In genomic region chr19:55632463-55632834, GRCh38 we compare ENCODE assay signal across 8 cellular contexts. TPM values are rescaled to one million over a fixed set of nuclear protein-coding genes. Genes with fewer than 3 reads are reported as not detected.
DNase-seq lines count a peak whose midpoint lies in the region; ATAC-seq and FAIRE-seq lines count a peak whose summit lies in the region.

No MANE protein-coding gene starts in this region.

- H3K79me2 ChIP-seq in mesendoderm (ENCODE audit: control insufficient read depth, insufficient read depth, low read length): peaks cover 14% of the 10 kb centered on the region

- peak; percentile 42 for ATAC-seq in activated CD8-positive, alpha-beta T cell treated with anti-CD3 and anti-CD28 coated beads, Interleukin-2, amount 10 ng/mL, durations not matched to agents 7 days and 5 days
- no peak for ATAC-seq in HG03280 (IDR thresholded peaks at IDR 0.05; ENCODE audit: unreplicated experiment)

- no peak overlapping the region for H3K27ac ChIP-seq in mesendoderm (ENCODE audit: low read depth, low read length)

- no peaks in the 10 kb centered on the region for H3K9me3 Mint-ChIP-seq in activated CD8-positive, alpha-beta T cell treated with anti-CD3 and anti-CD28 coated beads, Interleukin-2, amount 10 ng/mL, durations not matched to agents 7 days and 5 days (ENCODE audit: insufficient read depth)

- no peak overlapping the region for H3K23ac ChIP-seq in mesendoderm (ENCODE audit: low read length)

- H3K79me1 ChIP-seq in mesendoderm (ENCODE audit: low read length): peaks cover 15% of the 10 kb centered on the region

- peak overlapping the region; percentile 65 for H3K56ac ChIP-seq in mesendoderm (ENCODE audit: low read length)

- peaks cover 53% of the 10 kb centered on the region for H3K4me1 Mint-ChIP-seq in activated CD8-positive, alpha-beta T cell treated with anti-CD3 and anti-CD28 coated beads, Interleukin-2, amount 10 ng/mL, durations not matched to agents 7 days and 5 days (ENCODE audit: low read depth)

- H3K27me3 ChIP-seq in mesendoderm (ENCODE audit: insufficient read depth, low read length, poor library complexity): no peaks in the 10 kb centered on the region

- no peak for FAIRE-seq in HTR-8/SVneo (lab: Jason Lieb, UNC)

- no peaks in the 10 kb centered on the region for H3K36me3 ChIP-seq in mesendoderm (ENCODE audit: control insufficient read depth, insufficient read depth, low read length)

- H3K4me2 ChIP-seq in mesendoderm (ENCODE audit: low read length): no peak overlapping the region

- no peak overlapping the region for H2BK15ac ChIP-seq in mesendoderm (replicated peaks; ENCODE audit: low read depth)

- H3K4me3 Mint-ChIP-seq in activated CD8-positive, alpha-beta T cell treated with anti-CD3 and anti-CD28 coated beads, Interleukin-2, amount 10 ng/mL, durations not matched to agents 7 days and 5 days: no peak overlapping the region

- H3K9ac ChIP-seq in mesendoderm (ENCODE audit: low read length): no peak overlapping the region

- peaks cover 6% of the 10 kb centered on the region for H3K4me1 ChIP-seq in mesendoderm (ENCODE audit: control insufficient read depth, low read depth, low read length)

- no peak overlapping the region for H4K8ac ChIP-seq in mesendoderm (ENCODE audit: low read depth, low read length)

- no peak overlapping the region for H2AK5ac ChIP-seq in mesendoderm (ENCODE audit: low read length)

- H3K27ac Mint-ChIP-seq in activated CD8-positive, alpha-beta T cell treated with anti-CD3 and anti-CD28 coated beads, Interleukin-2, amount 10 ng/mL, durations not matched to agents 7 days and 5 days: peak overlapping the region; percentile 56

- H3K36me3 Mint-ChIP-seq in activated CD8-positive, alpha-beta T cell treated with anti-CD3 and anti-CD28 coated beads, Interleukin-2, amount 10 ng/mL, durations not matched to agents 7 days and 5 days (ENCODE audit: low read depth): peaks cover 15% of the 10 kb centered on the region

- no peak overlapping the region for H3K18ac ChIP-seq in mesendoderm (ENCODE audit: low read length)

- no peak overlapping the region for H3K4ac ChIP-seq in mesendoderm (ENCODE audit: low read depth, low read length)

- no peak overlapping the region for H2BK120ac ChIP-seq in mesendoderm (ENCODE audit: low read depth, low read length)

- peak; percentile 88 for DNase-seq in COR-L47 (lab: John Stamatoyannopoulos, UW)
- peak; percentile 67 for DNase-seq in HTR-8/SVneo (ENCODE audit: insufficient read length, low spot score)
- peak; percentile 88 for DNase-seq in NOMO-1 treated with DMSO at 0.1 percent for 48 hours (lab: John Stamatoyannopoulos, UW; ENCODE audit: unreplicated experiment)
- DNase-seq in activated CD8-positive, alpha-beta T cell treated with anti-CD3 and anti-CD28 coated beads, Interleukin-2, amount 10 ng/mL, durations not matched to agents 7 days and 5 days: peak; percentile 95
- peak; percentile 90 for DNase-seq in effector CD4-positive, alpha-beta T cell
- peak; percentile 96 for DNase-seq in mesendoderm
- DNase-seq in stimulated activated CD8-positive, alpha-beta memory T cell treated with anti-CD3 and anti-CD28 coated beads, Interleukin-2, amount 100 ng/mL, for 1 hour (ENCODE audit: low read depth in 2 of 2): peak; percentile 67 to 80

- POLR2A ChIA-PET in activated CD8-positive, alpha-beta T cell treated with anti-CD3 and anti-CD28 coated beads, Interleukin-2, amount 10 ng/mL, durations not matched to agents 7 days and 5 days (lab: Charles Lee): interaction anchor here (0.6 to 1.6 kb wide), 8 partner anchors 10 to 225 kb away, joined by 3 to 5 read pairs (median 4); partner anchors contain the start of genes U2AF2 and UBE2S

- CTCF ChIA-PET in activated CD8-positive, alpha-beta T cell treated with anti-CD3 and anti-CD28 coated beads, Interleukin-2, amount 10 ng/mL, durations not matched to agents 7 days and 5 days (lab: Charles Lee): interaction anchor here (0.6 to 4.9 kb wide), 35 partner anchors 9 to 701 kb away, joined by 3 to 46 read pairs (median 7); partner anchors contain the start of genes CCDC106, FIZ1, ISOC2 and TMEM238

- no peak overlapping the region for H3K4me3 ChIP-seq in mesendoderm (ENCODE audit: low read length)

- H2BK5ac ChIP-seq in mesendoderm (ENCODE audit: low read length): no peak overlapping the region

- H4K5ac ChIP-seq in mesendoderm (ENCODE audit: low read length): no peak overlapping the region

- H3K27me3 Mint-ChIP-seq in activated CD8-positive, alpha-beta T cell treated with anti-CD3 and anti-CD28 coated beads, Interleukin-2, amount 10 ng/mL, durations not matched to agents 7 days and 5 days (ENCODE audit: low read depth): peaks cover 9% of the 10 kb centered on the region

- WGBS in mesendoderm (ENCODE audit: extremely low coverage, insufficient coverage, low lambda C conversion rate): no CpG with 5 or more reads among the region's 3 CpGs

RNA-seq across cellular contexts. Expression of gene ZNF784, which starts 8.1 kb away (rescaled TPM):
- 1 to 10 TPM; 5.2 to 5.3 TPM for total RNA-seq in activated CD8-positive, alpha-beta T cell treated with anti-CD3 and anti-CD28 coated beads, Interleukin-2, amount 10 ng/mL, durations not matched to agents 7 days and 5 days
- polyA plus RNA-seq in mesendoderm (2013, experiment 1 of 2): 3.9 TPM
- 4.4 TPM for polyA plus RNA-seq in mesendoderm (2013, experiment 2 of 2)

RNA-seq across cellular contexts. Expression of gene ZNF580, which starts 8.4 kb away (rescaled TPM):
- 10 to 100 TPM; 30.2 to 32.1 TPM for total RNA-seq in activated CD8-positive, alpha-beta T cell treated with anti-CD3 and anti-CD28 coated beads, Interleukin-2, amount 10 ng/mL, durations not matched to agents 7 days and 5 days
- polyA plus RNA-seq in mesendoderm (2013, experiment 1 of 2): 12.1 TPM
- polyA plus RNA-seq in mesendoderm (2013, experiment 2 of 2): 13.5 TPM

RNA-seq across cellular contexts. Expression of gene ZNF581, which starts 11.0 kb away (rescaled TPM):
- total RNA-seq in activated CD8-positive, alpha-beta T cell treated with anti-CD3 and anti-CD28 coated beads, Interleukin-2, amount 10 ng/mL, durations not matched to agents 7 days and 5 days: 10 to 100 TPM; 22.7 to 24.4 TPM
- 34.8 TPM for polyA plus RNA-seq in mesendoderm (2013, experiment 1 of 2)
- polyA plus RNA-seq in mesendoderm (2013, experiment 2 of 2): 34.8 TPM

RNA-seq across cellular contexts. Expression of gene CCDC106, which starts 15.6 kb away (rescaled TPM):
- total RNA-seq in activated CD8-positive, alpha-beta T cell treated with anti-CD3 and anti-CD28 coated beads, Interleukin-2, amount 10 ng/mL, durations not matched to agents 7 days and 5 days: 1 to 10 TPM; 8.7 to 9.4 TPM
- polyA plus RNA-seq in mesendoderm (2013, experiment 1 of 2): 7.9 TPM
- polyA plus RNA-seq in mesendoderm (2013, experiment 2 of 2): 7.9 TPM

RNA-seq across cellular contexts. Expression of gene U2AF2, which starts 22.4 kb away (rescaled TPM):
- total RNA-seq in activated CD8-positive, alpha-beta T cell treated with anti-CD3 and anti-CD28 coated beads, Interleukin-2, amount 10 ng/mL, durations not matched to agents 7 days and 5 days: 100 to 1,000 TPM; 296 to 321 TPM
- 204 TPM for polyA plus RNA-seq in mesendoderm (2013, experiment 1 of 2)
- 201 TPM for polyA plus RNA-seq in mesendoderm (2013, experiment 2 of 2)
